Comparison of ENCODE assay signal across 8 cellular contexts in genomic region chr10:13299437-13300287, GRCh38. TPM values are rescaled to one million over a fixed set of nuclear protein-coding genes. Genes with fewer than 3 reads are reported as not detected.
DNase-seq lines count a peak whose midpoint lies in the region; ATAC-seq and TF ChIP-seq lines count a peak whose summit lies in the region.

Gene PHYH (minus strand): TSS chr10:13300064. CDS start chr10:13300042, 22 bp downstream.

- peak within 1 kb of the TSS; percentile 88 for H3K27ac Mint-ChIP-seq in activated naive CD8-positive, alpha-beta T cell treated with anti-CD3 and anti-CD28 coated beads, Interleukin-2, amount 50 U/mL, for 24 hours

- H3K9me3 ChIP-seq in GM23248 (ENCODE audit: low read depth), result no peaks in the 10 kb centered on the region
- no peaks in the 10 kb centered on the region for H3K9me3 ChIP-seq in parathyroid adenoma (ENCODE audit: control insufficient read depth, low read length)
- H3K9me3 ChIP-seq in thyroid gland, result no peaks in the 10 kb centered on the region

- TF ChIP-seq CTCF in LNCaP clone FGC (IDR thresholded peaks at IDR 0.05; ENCODE audit: control insufficient read depth, extremely low read depth, insufficient read depth) (no peak), parathyroid adenoma (IDR thresholded peaks at IDR 0.05) (no peak), thyroid gland (IDR thresholded peaks at IDR 0.05) (peak in 1 of 6 experiments; percentile 2)

- H3K4me1 Mint-ChIP-seq in activated naive CD8-positive, alpha-beta T cell treated with anti-CD3 and anti-CD28 coated beads, Interleukin-2, amount 50 U/mL, for 24 hours, result peaks cover 32% of the 10 kb centered on the region

- H4K20me1 ChIP-seq in GM23248 (ENCODE audit: insufficient read depth), result no peaks in the 10 kb centered on the region

- no peaks in the 10 kb centered on the region for H3K9me2 ChIP-seq in GM23248 (ENCODE audit: insufficient read depth)

- no peaks in the 10 kb centered on the region for H3K79me2 ChIP-seq in GM23248 (ENCODE audit: insufficient read depth)
- no peaks in the 10 kb centered on the region for H3K79me2 ChIP-seq in parathyroid adenoma

- H3F3A ChIP-seq in GM23248 (ENCODE audit: insufficient read depth), result peaks cover 8% of the 10 kb centered on the region; the same call in 1 of the 2 replicates

- no peaks in the 10 kb centered on the region for H3K36me3 Mint-ChIP-seq in activated naive CD8-positive, alpha-beta T cell treated with anti-CD3 and anti-CD28 coated beads, Interleukin-2, amount 50 U/mL, for 24 hours (ENCODE audit: low read depth)

- H3K4me3 ChIP-seq in GM23248 (peak within 1 kb of the TSS; percentile 83), LNCaP clone FGC (ENCODE audit: low read depth, low read length) (peak within 1 kb of the TSS; percentile 61), parathyroid adenoma (ENCODE audit: low read depth, low read length) (peak within 1 kb of the TSS; percentile 68), thyroid gland (replicated peaks in 1 of 3) (peak within 1 kb of the TSS; percentile 73 to 99 (median 74))

- DNase-seq in GDM1 (lab: John Stamatoyannopoulos, UW) (peak; percentile 72), GM23248 (peak; percentile 96), LNCaP clone FGC (ENCODE audit: low read depth) (peak; percentile 47), SW 1271 (lab: John Stamatoyannopoulos, UW) (peak; percentile 35 to 69), Right ventricle myocardium superior (peak; percentile 95), thyroid gland (peak; percentile 96 to 97)
- peak; percentile 83 for DNase-seq in activated naive CD8-positive, alpha-beta T cell treated with anti-CD3 and anti-CD28 coated beads, Interleukin-2, amount 50 U/mL, for 24 hours

- intact Hi-C loops in Right ventricle myocardium superior (cut with DNase I) (loop anchor here (5.0 to 10.0 kb wide), 2 partner anchors 48 to 135 kb away; partner anchors contain the start of genes MCM10 and SEPHS1), thyroid gland (cut with DNase I) (loop anchor here (2.0 kb wide), 1 partner anchor 139 kb away; the partner anchor contains the start of gene MCM10)

- no peaks in the 10 kb centered on the region for H3K9me3 Mint-ChIP-seq in activated naive CD8-positive, alpha-beta T cell treated with anti-CD3 and anti-CD28 coated beads, Interleukin-2, amount 50 U/mL, for 24 hours

- in situ Hi-C loops in GM23248 (cut with MboI), result no loop called here

- H3K27ac ChIP-seq in GM23248 (peak within 1 kb of the TSS; percentile 81), parathyroid adenoma (peak within 1 kb of the TSS; percentile 97), thyroid gland (peak within 1 kb of the TSS; percentile 99 to 100 (median 100))

- H3K9ac ChIP-seq in GM23248 (peak within 1 kb of the TSS; percentile 91), parathyroid adenoma (peak within 1 kb of the TSS; percentile 96)

- H3K27me3 Mint-ChIP-seq in activated naive CD8-positive, alpha-beta T cell treated with anti-CD3 and anti-CD28 coated beads, Interleukin-2, amount 50 U/mL, for 24 hours, result no peaks in the 10 kb centered on the region

- peak; percentile 61 to 98 for TF ChIP-seq POLR2A in thyroid gland (IDR thresholded peaks at IDR 0.05)

- 1% methylated on average over 64 to 82 of the region's 88 CpGs for WGBS in GM23248 (ENCODE audit: low coverage in 1 of 2, low lambda C conversion rate in 2 of 2, missing lambda C conversion rate in 2 of 2), 2 experiments
- whole genome bisulfite sequencing in thyroid gland, 2 donors, result 0 to 1% methylated on average over 17 to 19 of the region's 88 CpGs

- peaks cover 4% of the 10 kb centered on the region; the same call in 1 of the 2 replicates for H3K4me1 ChIP-seq in GM23248 (ENCODE audit: insufficient read depth)
- H3K4me1 ChIP-seq in parathyroid adenoma, result peaks cover 4% of the 10 kb centered on the region
- peaks cover 0 to 18% of the 10 kb centered on the region in 2 donors for H3K4me1 ChIP-seq in thyroid gland

- no peaks in the 10 kb centered on the region for H3K36me3 ChIP-seq in GM23248 (ENCODE audit: low read depth)
- H3K36me3 ChIP-seq in parathyroid adenoma (ENCODE audit: control insufficient read depth, insufficient read depth, low read length), result peaks cover 3% of the 10 kb centered on the region
- H3K36me3 ChIP-seq in thyroid gland, result peaks cover under 1 to 5% of the 10 kb centered on the region in 2 donors

- peak; percentile 80 for ATAC-seq in activated naive CD8-positive, alpha-beta T cell treated with anti-CD3 and anti-CD28 coated beads, Interleukin-2, amount 50 U/mL, for 24 hours
- peak; percentile 95 for ATAC-seq in Right ventricle myocardium superior (ENCODE audit: poor library complexity)

- peak within 1 kb of the TSS; percentile 92 for H2AFZ ChIP-seq in GM23248
- H2AFZ ChIP-seq in parathyroid adenoma, result peak within 1 kb of the TSS; percentile 95

- H3K27me3 ChIP-seq in GM23248 (replicated peaks; ENCODE audit: insufficient read depth) (no peaks in the 10 kb centered on the region), parathyroid adenoma (ENCODE audit: control insufficient read depth, insufficient read depth, low read length) (no peaks in the 10 kb centered on the region), thyroid gland (no peaks in the 10 kb centered on the region)

- peak within 1 kb of the TSS; percentile 83 for H3K4me3 Mint-ChIP-seq in activated naive CD8-positive, alpha-beta T cell treated with anti-CD3 and anti-CD28 coated beads, Interleukin-2, amount 50 U/mL, for 24 hours

- H3K4me2 ChIP-seq in GM23248 (ENCODE audit: unreplicated experiment) (peak within 1 kb of the TSS; percentile 84), parathyroid adenoma (ENCODE audit: low read length) (peak within 1 kb of the TSS; percentile 82)

RNA-seq across cellular contexts. Expression of gene PHYH, which starts in this region (rescaled TPM):
- total RNA-seq in GM23248 (2014; rRNA removed; shearing (Covaris generic)), result 13.4 and 19.1 TPM in 2 replicates
- 29.7 and 30.8 TPM in 2 replicates for polyA plus RNA-seq in GM23248 (2016; fragmentation: Nextera tagmentation; extraction: Ambion mirVana)
- total RNA-seq in Right ventricle myocardium superior, result 181 TPM
- 10 to 100 TPM; 48.5 to 86.8 (median 71.4) TPM for total RNA-seq in thyroid gland

Comparison
In these comparisons a context has a peak if more than half of its experiments do, and no peak if none do; other contexts are left out.
1. Peak in every context shown above with its lines: DNase-seq, ATAC-seq, H3K4me3 ChIP-seq and H3K27ac ChIP-seq.